Comparison of ENCODE assay signal across 8 cellular contexts in the genomic region with DNA sequence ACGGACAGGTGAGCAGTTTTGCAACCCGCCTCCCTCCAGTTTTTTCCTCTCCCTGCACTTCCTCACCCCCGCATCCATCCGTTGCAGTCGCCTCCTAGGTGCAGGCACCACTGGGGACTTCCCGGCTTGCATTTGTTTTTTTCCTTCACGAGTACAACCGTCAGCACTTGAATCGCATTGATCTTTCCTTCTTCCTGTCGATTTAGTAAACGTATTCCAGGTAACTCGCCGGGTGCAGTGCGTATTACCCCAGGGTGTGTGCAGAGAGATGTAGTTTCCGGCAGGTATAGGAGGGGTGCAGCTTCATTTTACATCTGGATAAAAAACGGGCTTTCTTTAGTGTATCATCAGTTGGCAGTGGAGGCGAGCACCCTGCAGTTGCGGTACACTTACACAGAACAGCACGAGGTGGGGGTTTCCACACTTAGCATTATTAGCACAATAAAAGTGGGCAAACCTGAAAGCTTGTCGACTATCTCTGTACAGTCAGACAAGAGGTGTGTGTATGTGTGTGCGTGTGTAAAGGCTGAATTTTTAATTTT.
DNase-seq lines count a peak whose midpoint lies in the region; ATAC-seq and TF ChIP-seq lines count a peak whose summit lies in the region.

TSS of gene SORL1-AS1 (minus strand) at position 359 of the 542 bp plus-strand sequence.

- H3K4me3 ChIP-seq in DOHH2 (ENCODE audit: low read length) (peak within 1 kb of the TSS; percentile 95), HAP-1 (peak within 1 kb of the TSS; percentile 69), sigmoid colon (peak within 1 kb of the TSS; percentile 74 to 94 (median 82))

- H3K27ac ChIP-seq in DOHH2 (ENCODE audit: low read depth, low read length) = peak within 1 kb of the TSS; percentile 97
- peak within 1 kb of the TSS; percentile 43 to 81 (median 73) for H3K27ac ChIP-seq in sigmoid colon

- peaks cover 77% of the 10 kb centered on the region for H3K79me2 ChIP-seq in DOHH2 (ENCODE audit: control insufficient read depth, low read length)

- H3K36me3 Mint-ChIP-seq in activated T-helper 17 cell treated with anti-CD3 and anti-CD28 coated beads, Interleukin-2, amount 50 U/mL, for 72 hours (ENCODE audit: low read depth) = peaks cover 35% of the 10 kb centered on the region

- peak within 1 kb of the TSS; percentile 89 for H3K4me2 ChIP-seq in DOHH2 (ENCODE audit: low read length)

- intact Hi-C loops in head of caudate nucleus (cut with DNase I) (loop anchor here (10.0 kb wide), 2 partner anchors 62 to 128 kb away; no protein-coding TSS in a partner anchor), sigmoid colon (cut with DNase I) (loop anchor here (2.0 to 5.0 kb wide), 5 partner anchors 14 to 140 kb away; no protein-coding TSS in a partner anchor)

- H3K4me3 Mint-ChIP-seq in activated T-helper 17 cell treated with anti-CD3 and anti-CD28 coated beads, Interleukin-2, amount 50 U/mL, for 72 hours = peak within 1 kb of the TSS; percentile 92

- TF ChIP-seq EP300 in sigmoid colon (IDR thresholded peaks at IDR 0.05) = no peak

- TF ChIP-seq CTCF in DOHH2 (IDR thresholded peaks at IDR 0.05; ENCODE audit: low read depth, low read length, poor library complexity, severe bottlenecking) (no peak), sigmoid colon (IDR thresholded peaks at IDR 0.05) (no peak)

- H3K27me3 ChIP-seq in DOHH2 (ENCODE audit: control insufficient read depth, low read length) (no peaks in the 10 kb centered on the region), HAP-1 (ENCODE audit: low read depth) (no peaks in the 10 kb centered on the region), sigmoid colon (no peaks in the 10 kb centered on the region)

- ATAC-seq in activated T-helper 17 cell treated with anti-CD3 and anti-CD28 coated beads, Interleukin-2, amount 50 U/mL, for 72 hours (replicated peaks) = peak; percentile 60

- peaks cover 65% of the 10 kb centered on the region for H3K4me1 Mint-ChIP-seq in activated T-helper 17 cell treated with anti-CD3 and anti-CD28 coated beads, Interleukin-2, amount 50 U/mL, for 72 hours

- H3K36me3 ChIP-seq in DOHH2 (ENCODE audit: control insufficient read depth, low read length) = peaks cover 79% of the 10 kb centered on the region
- no peaks in the 10 kb centered on the region for H3K36me3 ChIP-seq in HAP-1 (replicated peaks)
- no peaks in the 10 kb centered on the region for H3K36me3 ChIP-seq in sigmoid colon

- H3F3A ChIP-seq in DOHH2 (ENCODE audit: control insufficient read depth, insufficient read depth) = peaks cover 26% of the 10 kb centered on the region

- H3K4me1 ChIP-seq in DOHH2 (ENCODE audit: control insufficient read depth, low read length) (peaks cover 84% of the 10 kb centered on the region), HAP-1 (peaks cover 23% of the 10 kb centered on the region), sigmoid colon (peaks cover 0 to 23% (median 16%) of the 10 kb centered on the region in 4 donors)

- TF ChIP-seq POLR2A in sigmoid colon (IDR thresholded peaks at IDR 0.05) = no peak

- in situ Hi-C loops in HAP-1 (cut with MboI; ENCODE audit: low sequenced_read_pairs) = no loop called here

- DNase-seq in HAP-1 (ENCODE audit: low spot score in 2 of 2) (peak in 1 of 2 experiments; percentile 17), NCI-H2029 treated with DMSO at 0.1 percent for 48 hours (lab: John Stamatoyannopoulos, UW) (peak; percentile 48), head of caudate nucleus (peak in 23 of 42 donors; percentile 19 to 68 (median 40)), sigmoid colon (no peak), NCI-H510A (lab: John Stamatoyannopoulos, UW) (no peak), COLO668 (lab: John Stamatoyannopoulos, UW; ENCODE audit: unreplicated experiment) (no peak)

- peak within 1 kb of the TSS; percentile 92 for H3K27ac Mint-ChIP-seq in activated T-helper 17 cell treated with anti-CD3 and anti-CD28 coated beads, Interleukin-2, amount 50 U/mL, for 72 hours

- H3K27me3 Mint-ChIP-seq in activated T-helper 17 cell treated with anti-CD3 and anti-CD28 coated beads, Interleukin-2, amount 50 U/mL, for 72 hours = no peaks in the 10 kb centered on the region

- H4K20me1 ChIP-seq in DOHH2 (ENCODE audit: control insufficient read depth, insufficient read depth, low read depth, low read length) = no peaks in the 10 kb centered on the region

- no peaks in the 10 kb centered on the region for H3K9me3 ChIP-seq in DOHH2 (ENCODE audit: control insufficient read depth, insufficient read depth, low read length)
- H3K9me3 ChIP-seq in HAP-1 = no peaks in the 10 kb centered on the region
- H3K9me3 ChIP-seq in sigmoid colon = no peaks in the 10 kb centered on the region

- H3K9me3 Mint-ChIP-seq in activated T-helper 17 cell treated with anti-CD3 and anti-CD28 coated beads, Interleukin-2, amount 50 U/mL, for 72 hours = no peaks in the 10 kb centered on the region

- H3K9me2 ChIP-seq in DOHH2 (replicated peaks; ENCODE audit: control insufficient read depth, low read length) = no peaks in the 10 kb centered on the region

- 2 to 3% methylated on average over 21 of the region's 21 CpGs for WGBS in sigmoid colon, 2 donors

Comparison
In these comparisons a context has a peak if more than half of its experiments do, and no peak if none do; other contexts are left out.
1. DNase-seq: peak in NCI-H2029 treated with DMSO at 0.1 percent for 48 hours (single experiment) and head of caudate nucleus (23 of 42); none in sigmoid colon (single experiment), NCI-H510A (single experiment) and COLO668 (single experiment).
2. Peak in every context shown above with its lines, with median percentiles within 50 percentile points of each other: H3K4me3 ChIP-seq.